Comparison of ENCODE assay signal across 1 cellular context in genomic region chr14:73996731-73997107, GRCh38.
TF ChIP-seq lines count a peak whose summit lies in the region.

No MANE protein-coding gene starts in this region.

TF ChIP-seq in HepG2, 621 proteins besides CTCF, POLR2A, EP300 and RAD21 (continued from another document and continues in another):
- TF ChIP-seq ZBTB40 (IDR thresholded peaks at IDR 0.05) (no peak), ZBTB40 (CRISPR knock-in tag; IDR thresholded peaks at IDR 0.05) (no peak; the same call in 1 of the 2 replicates), ZFP41 (CRISPR knock-in tag; IDR thresholded peaks at IDR 0.05; ENCODE audit: borderline replicate concordance) (no peak), ZNF883 (CRISPR knock-in tag; IDR thresholded peaks at IDR 0.05; ENCODE audit: not compliant biosample characterization) (no peak), TBP (CRISPR knock-in tag; IDR thresholded peaks at IDR 0.05) (no peak), NPAS2 (CRISPR knock-in tag; IDR thresholded peaks at IDR 0.05; ENCODE audit: borderline replicate concordance) (no peak), RNF219 (CRISPR knock-in tag; IDR thresholded peaks at IDR 0.05) (no peak), ETV5 (CRISPR knock-in tag; IDR thresholded peaks at IDR 0.05; ENCODE audit: borderline replicate concordance) (peak; percentile 17; the same call in 1 of the 2 replicates), ZNF788 (CRISPR knock-in tag; IDR thresholded peaks at IDR 0.05; ENCODE audit: borderline replicate concordance) (peak; percentile 68; the same call in 1 of the 2 replicates), ZNF678 (CRISPR knock-in tag; IDR thresholded peaks at IDR 0.05) (no peak), RFX3 (CRISPR knock-in tag; IDR thresholded peaks at IDR 0.05) (no peak), ZFP1 (CRISPR knock-in tag; IDR thresholded peaks at IDR 0.05) (0 out of 2 replicates have a peak, but pooled peaks have one; percentile 18), ZNF264 (CRISPR knock-in tag; IDR thresholded peaks at IDR 0.05) (no peak), SIN3B (IDR thresholded peaks at IDR 0.05; ENCODE audit: low read length) (no peak), ZNF12 (CRISPR knock-in tag; IDR thresholded peaks at IDR 0.05) (peak; percentile 17; the same call in 1 of the 2 replicates), CBX5 (CRISPR knock-in tag; IDR thresholded peaks at IDR 0.05; ENCODE audit: borderline replicate concordance) (no peak; the same call in 1 of the 2 replicates), ZFY (CRISPR knock-in tag; IDR thresholded peaks at IDR 0.05) (no peak), ZNF235 (CRISPR knock-in tag; IDR thresholded peaks at IDR 0.05; ENCODE audit: borderline replicate concordance) (no peak), ZNF710 (CRISPR knock-in tag; IDR thresholded peaks at IDR 0.05; ENCODE audit: borderline replicate concordance) (peak; percentile 55; the same call in 1 of the 2 replicates), NFKBIZ (CRISPR knock-in tag; IDR thresholded peaks at IDR 0.05) (0 out of 2 replicates have a peak, but pooled peaks have one; percentile 20), SRY (CRISPR knock-in tag; IDR thresholded peaks at IDR 0.05) (no peak), ZNF816 (CRISPR knock-in tag; IDR thresholded peaks at IDR 0.05; ENCODE audit: borderline replicate concordance) (0 out of 2 replicates have a peak, but pooled peaks have one; percentile 64), ZNF367 (CRISPR knock-in tag; IDR thresholded peaks at IDR 0.05; ENCODE audit: borderline replicate concordance) (no peak), FOXC1 (CRISPR knock-in tag; IDR thresholded peaks at IDR 0.05; ENCODE audit: borderline replicate concordance) (no peak), FOXK1 (CRISPR knock-in tag; IDR thresholded peaks at IDR 0.05; ENCODE audit: borderline replicate concordance, low read depth) (peak; percentile 51), ZNF34 (CRISPR knock-in tag; IDR thresholded peaks at IDR 0.05; ENCODE audit: borderline replicate concordance) (no peak), ZFP37 (CRISPR knock-in tag; IDR thresholded peaks at IDR 0.05; ENCODE audit: borderline replicate concordance) (no peak), ZNF83 (CRISPR knock-in tag; IDR thresholded peaks at IDR 0.05; ENCODE audit: borderline replicate concordance) (no peak), YEATS4 (CRISPR knock-in tag; IDR thresholded peaks at IDR 0.05; ENCODE audit: borderline replicate concordance) (no peak), KMT2A (CRISPR knock-in tag; IDR thresholded peaks at IDR 0.05) (no peak), WIZ (CRISPR knock-in tag; IDR thresholded peaks at IDR 0.05) (no peak), ZNF138 (CRISPR knock-in tag; IDR thresholded peaks at IDR 0.05; ENCODE audit: low read depth) (no peak), ATRX (CRISPR knock-in tag; IDR thresholded peaks at IDR 0.05; ENCODE audit: borderline replicate concordance) (no peak), SIX4 (CRISPR knock-in tag; IDR thresholded peaks at IDR 0.05) (no peak), KDM1A (CRISPR knock-in tag; IDR thresholded peaks at IDR 0.05) (0 out of 2 replicates have a peak, but pooled peaks have one; percentile 41), ISL2 (CRISPR knock-in tag; IDR thresholded peaks at IDR 0.05) (peak; percentile 59; the same call in 1 of the 2 replicates), ZNF713 (CRISPR knock-in tag; IDR thresholded peaks at IDR 0.05) (no peak), ZNF761 (CRISPR knock-in tag; conservative IDR thresholded peaks at IDR 0.05) (no peak), NFIC (IDR thresholded peaks at IDR 0.05; ENCODE audit: low read length) (peak; percentile 54; the same call in 1 of the 2 replicates), ZFP36L1 (CRISPR knock-in tag; IDR thresholded peaks at IDR 0.05) (no peak), ZFP62 (CRISPR knock-in tag; IDR thresholded peaks at IDR 0.05) (no peak), BRCA1 (CRISPR knock-in tag; IDR thresholded peaks at IDR 0.05) (no peak), ZNF256 (CRISPR knock-in tag; conservative IDR thresholded peaks at IDR 0.05) (no peak), ZNF557 (CRISPR knock-in tag; IDR thresholded peaks at IDR 0.05) (no peak), PHF20 (CRISPR knock-in tag; IDR thresholded peaks at IDR 0.05) (no peak), TBX2 (CRISPR knock-in tag; IDR thresholded peaks at IDR 0.05; ENCODE audit: borderline replicate concordance) (peak; percentile 40; the same call in 1 of the 2 replicates), GMEB1 (CRISPR knock-in tag; IDR thresholded peaks at IDR 0.05; ENCODE audit: borderline replicate concordance) (no peak), MTA1 (CRISPR knock-in tag; IDR thresholded peaks at IDR 0.05; ENCODE audit: borderline replicate concordance) (no peak), MAFF (IDR thresholded peaks at IDR 0.05; ENCODE audit: low read depth, low read length) (no peak)
- TF ChIP-seq, protein P1, sequence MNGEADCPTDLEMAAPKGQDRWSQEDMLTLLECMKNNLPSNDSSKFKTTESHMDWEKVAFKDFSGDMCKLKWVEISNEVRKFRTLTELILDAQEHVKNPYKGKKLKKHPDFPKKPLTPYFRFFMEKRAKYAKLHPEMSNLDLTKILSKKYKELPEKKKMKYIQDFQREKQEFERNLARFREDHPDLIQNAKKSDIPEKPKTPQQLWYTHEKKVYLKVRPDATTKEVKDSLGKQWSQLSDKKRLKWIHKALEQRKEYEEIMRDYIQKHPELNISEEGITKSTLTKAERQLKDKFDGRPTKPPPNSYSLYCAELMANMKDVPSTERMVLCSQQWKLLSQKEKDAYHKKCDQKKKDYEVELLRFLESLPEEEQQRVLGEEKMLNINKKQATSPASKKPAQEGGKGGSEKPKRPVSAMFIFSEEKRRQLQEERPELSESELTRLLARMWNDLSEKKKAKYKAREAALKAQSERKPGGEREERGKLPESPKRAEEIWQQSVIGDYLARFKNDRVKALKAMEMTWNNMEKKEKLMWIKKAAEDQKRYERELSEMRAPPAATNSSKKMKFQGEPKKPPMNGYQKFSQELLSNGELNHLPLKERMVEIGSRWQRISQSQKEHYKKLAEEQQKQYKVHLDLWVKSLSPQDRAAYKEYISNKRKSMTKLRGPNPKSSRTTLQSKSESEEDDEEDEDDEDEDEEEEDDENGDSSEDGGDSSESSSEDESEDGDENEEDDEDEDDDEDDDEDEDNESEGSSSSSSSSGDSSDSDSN (CRISPR knock-in tag; IDR thresholded peaks at IDR 0.05): no peak
- TF ChIP-seq, protein P2, sequence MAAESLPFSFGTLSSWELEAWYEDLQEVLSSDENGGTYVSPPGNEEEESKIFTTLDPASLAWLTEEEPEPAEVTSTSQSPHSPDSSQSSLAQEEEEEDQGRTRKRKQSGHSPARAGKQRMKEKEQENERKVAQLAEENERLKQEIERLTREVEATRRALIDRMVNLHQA (CRISPR knock-in tag; IDR thresholded peaks at IDR 0.05): no peak
- TF ChIP-seq, protein P3, sequence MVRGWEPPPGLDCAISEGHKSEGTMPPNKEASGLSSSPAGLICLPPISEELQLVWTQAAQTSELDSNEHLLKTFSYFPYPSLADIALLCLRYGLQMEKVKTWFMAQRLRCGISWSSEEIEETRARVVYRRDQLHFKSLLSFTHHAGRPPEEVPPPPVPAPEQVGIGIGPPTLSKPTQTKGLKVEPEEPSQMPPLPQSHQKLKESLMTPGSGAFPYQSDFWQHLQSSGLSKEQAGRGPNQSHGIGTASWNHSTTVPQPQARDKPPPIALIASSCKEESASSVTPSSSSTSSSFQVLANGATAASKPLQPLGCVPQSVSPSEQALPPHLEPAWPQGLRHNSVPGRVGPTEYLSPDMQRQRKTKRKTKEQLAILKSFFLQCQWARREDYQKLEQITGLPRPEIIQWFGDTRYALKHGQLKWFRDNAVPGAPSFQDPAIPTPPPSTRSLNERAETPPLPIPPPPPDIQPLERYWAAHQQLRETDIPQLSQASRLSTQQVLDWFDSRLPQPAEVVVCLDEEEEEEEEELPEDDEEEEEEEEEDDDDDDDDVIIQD (CRISPR knock-in tag; IDR thresholded peaks at IDR 0.05; ENCODE audit: low read depth): no peak
